Comparison of ENCODE assay signal across 15 cellular contexts in genomic region chr5:64518784-64519183, GRCh38. TPM values are rescaled to one million over a fixed set of nuclear protein-coding genes. Genes with fewer than 3 reads are reported as not detected.
DNase-seq lines count a peak whose midpoint lies in the region; ATAC-seq, FAIRE-seq and TF ChIP-seq lines count a peak whose summit lies in the region.
"Had no signal": no experiment of that assay in that cellular context is flagged by ENCODE, and none has a peak within 500 bp of the region (broad histone marks: within the 10 kb centered on the region; RNA-seq: fewer than 3 reads in every experiment).

No MANE protein-coding gene starts in this region.

- POLR2A ChIA-PET in GM12878 (lab: Charles Lee) = no interaction called here

- H3K27ac ChIP-seq in GM12878 (ENCODE audit: control insufficient read depth, insufficient read depth) = no peak overlapping the region
- H3K27ac ChIP-seq in ovary = no peak overlapping the region
- H3K27ac ChIP-seq in dorsolateral prefrontal cortex = no peak overlapping the region
- H3K27ac ChIP-seq: spleen, testis had no signal

- RAD21 ChIA-PET in GM12878 (lab: Charles Lee; ENCODE audit: unreplicated experiment) = no interaction called here

- intact Hi-C loops in GM12878 (cut with micrococcal nuclease; ENCODE audit: unreplicated experiment) (no loop called here), ovary (cut with DNase I) (no loop called here), dorsolateral prefrontal cortex (cut with DNase I) (no loop called here)

- H3K27ac Mint-ChIP-seq in immature natural killer cell = no peak overlapping the region
- H3K27ac Mint-ChIP-seq: dendritic cell treated with granulocyte-macrophage colony-stimulating factor and Interleukin-4, amounts not matched to agents 40 ng/mL and 50 ng/mL, for 4 days had no signal

- peaks cover 0 to 5% (median under 1%) of the 10 kb centered on the region in 6 donors for H3K9me3 Mint-ChIP-seq in immature natural killer cell

- H2AFZ ChIP-seq in GM12878 (ENCODE audit: control insufficient read depth, low read depth, low read length) = peak overlapping the region; percentile 37

- H3K4me1 ChIP-seq in GM12878 (ENCODE audit: control insufficient read depth, insufficient read depth, low read length) = no peaks in the 10 kb centered on the region
- H3K4me1 ChIP-seq in ovary (ENCODE audit: insufficient read depth) = peaks cover 1% of the 10 kb centered on the region
- H3K4me1 ChIP-seq: spleen, testis had no signal

- H3K36me3 Mint-ChIP-seq in immature natural killer cell = no peaks in the 10 kb centered on the region

- in situ Hi-C loops in GM12878 (cut with MboI) = no loop called here

- no peak overlapping the region for H3K9ac ChIP-seq in GM12878 (ENCODE audit: control insufficient read depth, insufficient read depth, low read length)

- no peak for TF ChIP-seq CTCF in GM12878 (IDR thresholded peaks at IDR 0.05 in 2 of 3, conservative IDR thresholded peaks at IDR 0.05 in 1 of 3; ENCODE audit: control insufficient read depth in 2 of 3, extremely low read depth in 1 of 3, insufficient read depth in 1 of 3, low read depth in 3 of 3, low read length in 3 of 3)
- no peak for TF ChIP-seq CTCF in ovary (IDR thresholded peaks at IDR 0.05)
- no peak for TF ChIP-seq CTCF in dorsolateral prefrontal cortex (IDR thresholded peaks at IDR 0.05 in 54 of 56, conservative IDR thresholded peaks at IDR 0.05 in 2 of 56; ENCODE audit: low read depth in 1 of 56, partially characterized antibody in 56 of 56)

- H3K4me3 ChIP-seq in GM12878 (no peak overlapping the region), ovary (no peak overlapping the region), dorsolateral prefrontal cortex (no peak overlapping the region)
- H3K4me3 ChIP-seq: spleen, testis had no signal

- H4K20me1 ChIP-seq in GM12878 (ENCODE audit: control insufficient read depth, insufficient read depth) = no peaks in the 10 kb centered on the region

- TF ChIP-seq POLR2A in GM12878 (IDR thresholded peaks at IDR 0.05; ENCODE audit: low read depth, low read length) (no peak), ovary (IDR thresholded peaks at IDR 0.05) (no peak)

- WGBS in GM12878 (ENCODE audit: insufficient coverage, insufficient replicate concordance, low lambda C conversion rate, missing lambda C conversion rate) = 44% methylated on average over 2 of the region's 2 CpGs
- WGBS in ovary, 3 donors = 94 to 98% (median 96%) methylated on average over 2 of the region's 2 CpGs

- no peaks in the 10 kb centered on the region for H3K79me2 ChIP-seq in GM12878 (ENCODE audit: control insufficient read depth, insufficient read depth, low read length)

- H3K27me3 Mint-ChIP-seq in immature natural killer cell (ENCODE audit: low read depth in 3 of 3) = peaks cover 0 to 3% (median 0%) of the 10 kb centered on the region in 3 donors
- H3K27me3 Mint-ChIP-seq: dendritic cell treated with granulocyte-macrophage colony-stimulating factor and Interleukin-4, amounts not matched to agents 40 ng/mL and 50 ng/mL, for 4 days had no signal

- no peaks in the 10 kb centered on the region for H3K4me1 Mint-ChIP-seq in immature natural killer cell

- CTCF ChIA-PET in GM12878 (lab: Yijun Ruan, JAX) = no interaction called here

- no TSS peak for BruUV-seq in GM12878 (replicated peaks; lab: Mats Ljungman, UMichigan)

- SMC1A ChIA-PET in GM12878 (lab: Charles Lee; ENCODE audit: uncharacterized antibody, unreplicated experiment) = interaction anchor here (2.1 kb wide), 1 partner anchor 18 kb away, joined by 4 read pairs; no protein-coding TSS in a partner anchor

- DNase-seq in GM12878 (ENCODE audit: low read depth, low spot score) (no peak), ovary (no peak), NCI-H2171 (lab: John Stamatoyannopoulos, UW) (no peak), immature natural killer cell (no peak), dorsolateral prefrontal cortex (no peak)
- DNase-seq: activated CD8-positive, alpha-beta memory T cell treated with anti-CD3 and anti-CD28 coated beads, Interleukin-2, amount 50 U/mL, for 4 hours; C1 segment of cervical spinal cord; mesenchymal stem cell; NCI-H187; spleen; testis had no signal

- ATAC-seq in GM18909 (IDR thresholded peaks at IDR 0.05; ENCODE audit: poor library complexity, unreplicated experiment) = peak; percentile 91
- peak; percentile 89 for ATAC-seq in GM21717 (IDR thresholded peaks at IDR 0.05; ENCODE audit: unreplicated experiment)
- peak; percentile 89 for ATAC-seq in HG03095 (IDR thresholded peaks at IDR 0.05; ENCODE audit: unreplicated experiment)
- ATAC-seq in GM12878 = peak; percentile 31; the same call in 1 of the 3 replicates

- TF ChIP-seq EP300 in GM12878 (IDR thresholded peaks at IDR 0.05; ENCODE audit: borderline replicate concordance in 1 of 2, control insufficient read depth in 1 of 2, low read depth in 2 of 2, low read length in 2 of 2) (no peak), ovary (IDR thresholded peaks at IDR 0.05) (no peak)

- H3K9me3 ChIP-seq in GM12878 (replicated peaks; ENCODE audit: control insufficient read depth, insufficient read depth, low read length) (no peaks in the 10 kb centered on the region), ovary (no peaks in the 10 kb centered on the region)
- H3K9me3 ChIP-seq: spleen, testis had no signal

- no peak overlapping the region; the same call in 1 of the 2 replicates for H3K4me2 ChIP-seq in GM12878 (ENCODE audit: control insufficient read depth, insufficient read depth)

- H3K27me3 ChIP-seq in GM12878 (replicated peaks in 1 of 2; ENCODE audit: control insufficient read depth in 2 of 2, insufficient read depth in 2 of 2, low read length in 1 of 2) (no peaks in the 10 kb centered on the region), ovary (no peaks in the 10 kb centered on the region), dorsolateral prefrontal cortex (no peaks in the 10 kb centered on the region)
- H3K27me3 ChIP-seq: spleen, testis had no signal

- no peaks in the 10 kb centered on the region for H3K36me3 ChIP-seq in GM12878 (ENCODE audit: control insufficient read depth in 2 of 2, insufficient read depth in 2 of 2, low read length in 1 of 2)
- H3K36me3 ChIP-seq in ovary = no peaks in the 10 kb centered on the region
- H3K36me3 ChIP-seq: spleen had no signal

- H3K4me3 Mint-ChIP-seq in immature natural killer cell = no peak overlapping the region
- H3K4me3 Mint-ChIP-seq: dendritic cell treated with granulocyte-macrophage colony-stimulating factor and Interleukin-4, amounts not matched to agents 40 ng/mL and 50 ng/mL, for 4 days had no signal

- no peak for TF ChIP-seq RAD21 in GM12878 (IDR thresholded peaks at IDR 0.05; ENCODE audit: insufficient read depth, low read depth, low read length)

- no peak for FAIRE-seq in GM12878 (lab: Jason Lieb, UNC)

TF ChIP-seq in GM12878, 131 proteins besides CTCF, POLR2A, EP300 and RAD21 (continues in another document):
- TF ChIP-seq FOXM1 (IDR thresholded peaks at IDR 0.05; ENCODE audit: low read depth, low read length) (no peak), RBBP5 (conservative IDR thresholded peaks at IDR 0.05) (no peak), SREBF1 (IDR thresholded peaks at IDR 0.05; ENCODE audit: low read length) (no peak), CHD1 (IDR thresholded peaks at IDR 0.05; ENCODE audit: low read depth, low read length) (no peak), CBFB (IDR thresholded peaks at IDR 0.05; ENCODE audit: low read depth) (no peak), CHD2 (IDR thresholded peaks at IDR 0.05; ENCODE audit: borderline replicate concordance, low read depth, low read length) (no peak), E2F8 (IDR thresholded peaks at IDR 0.05; ENCODE audit: low read depth, partially characterized antibody) (no peak), MAX (IDR thresholded peaks at IDR 0.05; ENCODE audit: low read depth, low read length) (no peak), ZNF217 (IDR thresholded peaks at IDR 0.05) (no peak)

RNA-seq across cellular contexts. Expression of gene RGS7BP, which starts 13.0 kb away (rescaled TPM):
- not detected in 2 replicates for total RNA-seq in GM12878 (2013; cell fraction: nucleolus; rRNA removed)
- not detected in 2 replicates for total RNA-seq in GM12878 (2014; rRNA removed)
- not detected in 2 replicates for total RNA-seq in GM12878 (2014; rRNA removed; fragmentation: Illumina TruSeq; extraction: Trizol)
- not detected in 2 replicates for total RNA-seq in GM12878 (2021)
- polyA plus RNA-seq in GM12878 (2011; ENCODE audit: low read depth) = not detected
- polyA plus RNA-seq in GM12878 (2011; rRNA removed) = not detected in 2 replicates
- polyA plus RNA-seq in GM12878 (2011; cell fraction: cytosol; rRNA removed) = not detected in 2 replicates
- not detected in 2 replicates for polyA plus RNA-seq in GM12878 (2011; cell fraction: nucleus; rRNA removed)
- polyA plus RNA-seq in GM12878 (2012) = not detected in 2 replicates
- not detected in 2 replicates for polyA plus RNA-seq in GM12878 (2014; fragmentation: Illumina TruSeq; extraction: Trizol)
- not detected for polyA plus RNA-seq in GM12878 (2014; fragmentation: Nextera tagmentation; extraction: Ambion mirVana)
- polyA plus RNA-seq in GM12878 (2014; rRNA removed) = not detected in 2 replicates
- polyA plus RNA-seq in GM12878 (2016; fragmentation: Nextera tagmentation; extraction: Ambion mirVana) = not detected
- not detected in 2 replicates for polyA minus RNA-seq in GM12878 (2011; rRNA and poly(A)+ RNA removed)
- polyA minus RNA-seq in GM12878 (2011; cell fraction: cytosol; rRNA and poly(A)+ RNA removed) = not detected in 2 replicates
- polyA minus RNA-seq in GM12878 (2011; cell fraction: nucleus; rRNA and poly(A)+ RNA removed) = not detected in 2 replicates
- total RNA-seq in ovary = 1 to 10 TPM; 1.4 to 6.5 (median 4.3) TPM
- polyA plus RNA-seq in ovary = 1 to 10 TPM; 1.9 to 5.8 TPM
- not detected for polyA plus RNA-seq in immature natural killer cell
- total RNA-seq in dorsolateral prefrontal cortex = 100 to 1,000 TPM in 44 of 120 experiments, 10 to 100 TPM in 76; 29.5 to 146 (median 93.3) TPM

Comparison
In these comparisons a context has a peak if more than half of its experiments do, and no peak if none do; other contexts are left out.
1. ATAC-seq: peak in every context shown above with its lines; median percentile 91 in GM18909; 89 in GM21717; 89 in HG03095; 31 in GM12878.
2. RNA of gene RGS7BP, which starts 13.0 kb away (total RNA-seq): 29.5 to 146 TPM in dorsolateral prefrontal cortex; 1.4 to 6.5 TPM in ovary and not detected in GM12878; every median in the first group is over 4 times any median in the second.